Comparison of ENCODE assay signal across 28 cellular contexts in genomic region chr1:162390396-162391185, GRCh38. TPM values are rescaled to one million over a fixed set of nuclear protein-coding genes. Genes with fewer than 3 reads are reported as not detected.
DNase-seq lines count a peak whose midpoint lies in the region; ATAC-seq, FAIRE-seq and TF ChIP-seq lines count a peak whose summit lies in the region.
"Had no signal": no experiment of that assay in that cellular context is flagged by ENCODE, and none has a peak within 500 bp of the region (broad histone marks: within the 10 kb centered on the region; RNA-seq: fewer than 3 reads in every experiment).

No MANE protein-coding gene starts in this region.

- no peak for ATAC-seq in GM21717 (IDR thresholded peaks at IDR 0.05; ENCODE audit: unreplicated experiment)

- peaks cover 63% of the 10 kb centered on the region for H3K4me1 ChIP-seq in A673 (ENCODE audit: insufficient read depth, low read length, poor library complexity, severe bottlenecking)
- H3K4me1 ChIP-seq in neural progenitor cell = peaks cover 49% of the 10 kb centered on the region
- H3K4me1 ChIP-seq in colonic mucosa = no peaks in the 10 kb centered on the region
- H3K4me1 ChIP-seq: pancreas had no signal

- peaks cover 6% of the 10 kb centered on the region for H3K27me3 Mint-ChIP-seq in neural progenitor cell (ENCODE audit: insufficient read depth, low read depth)

- intact Hi-C loops in A673 (cut with micrococcal nuclease; ENCODE audit: unreplicated experiment) = loop anchor here (5.0 to 10.0 kb wide), 5 partner anchors 223 to 1197 kb away; no protein-coding TSS in a partner anchor
- intact Hi-C loops in colonic mucosa (cut with DNase I) = loop anchor here (5.0 kb wide), 2 partner anchors 38 to 333 kb away; no protein-coding TSS in a partner anchor

- BruUV-seq in A673 (replicated peaks; lab: Mats Ljungman, UMichigan) = no TSS peak

- H2AFZ ChIP-seq in neural progenitor cell (replicated peaks) = no peak overlapping the region
- H2AFZ ChIP-seq: GM23338 had no signal

- no peak overlapping the region for H3K9ac ChIP-seq in neural progenitor cell
- H3K9ac ChIP-seq in colonic mucosa (ENCODE audit: low read depth in 2 of 2, low read length in 2 of 2) = no peak overlapping the region

- DNase-seq in DMS 273 (lab: John Stamatoyannopoulos, UW; ENCODE audit: unreplicated experiment) (peak; percentile 43), DMS 273 treated with DMSO at 0.1 percent for 48 hours (lab: John Stamatoyannopoulos, UW) (no peak), A673 (ENCODE audit: low spot score) (peak; percentile 77), bronchial epithelial cell (ENCODE audit: low read depth) (no peak), neural progenitor cell (ENCODE audit: low spot score) (no peak), colonic mucosa (no peak), NCI-H226 (no peak)
- DNase-seq: activated CD4-positive, alpha-beta memory T cell treated with anti-CD3 and anti-CD28 coated beads for 36 hours; activated CD4-positive, CD25-positive, alpha-beta regulatory T cell; activated effector memory CD4-positive, alpha-beta T cell treated with Interleukin-2 at 50 U/mL for 16 hours; activated naive CD8-positive, alpha-beta T cell treated with anti-CD3 and anti-CD28 coated beads for 36 hours; CD4-positive, alpha-beta memory T cell; dorsolateral prefrontal cortex; GF-D8; MM.1S; NCI-H1694 treated with DMSO at 0.1 percent for 48 hours; NCI-H345; pancreas; SHP77 treated with DMSO at 0.1 percent for 48 hours; stimulated activated CD4-positive, alpha-beta T cell treated with anti-CD3 and anti-CD28 coated beads, Interleukin-12 subunit alpha, Interleukin-12 subunit beta, amount 100 ng/mL, for 4 hours; stimulated activated CD4-positive, alpha-beta T cell treated with anti-CD3 and anti-CD28 coated beads, Interleukin-4, amount 100 ng/mL, for 24 hours; stimulated activated naive CD4-positive, alpha-beta T cell had no signal

- TF ChIP-seq CTCF in A673 (conservative IDR thresholded peaks at IDR 0.05; ENCODE audit: low read depth, low read length) (no peak), bronchial epithelial cell (IDR thresholded peaks at IDR 0.05; ENCODE audit: insufficient read depth, low read length, severe bottlenecking) (no peak), neural progenitor cell (IDR thresholded peaks at IDR 0.05) (no peak), colonic mucosa (IDR thresholded peaks at IDR 0.05) (no peak)

- H3K4me3 ChIP-seq in A673 (ENCODE audit: low read depth, low read length, poor library complexity, severe bottlenecking) (no peak overlapping the region), bronchial epithelial cell (ENCODE audit: low read depth, low read length) (no peak overlapping the region), neural progenitor cell (no peak overlapping the region), colonic mucosa (no peak overlapping the region)
- H3K4me3 ChIP-seq: dorsolateral prefrontal cortex, GM23338, pancreas, thoracic aorta had no signal

- POLR2A ChIA-PET in A673 (lab: Charles Lee; ENCODE audit: low non-redundant PET) = interaction anchor here (1.0 kb wide), 1 partner anchor 95 kb away, joined by 5 read pairs; no protein-coding TSS in a partner anchor

- no peak overlapping the region for H3K4me2 ChIP-seq in neural progenitor cell
- H3K4me2 ChIP-seq: GM23338 had no signal

- peaks cover 56% of the 10 kb centered on the region for H3F3A ChIP-seq in neural progenitor cell (ENCODE audit: low read depth)

- H4K20me1 ChIP-seq in neural progenitor cell (ENCODE audit: low read depth) = no peaks in the 10 kb centered on the region

- CTCF ChIA-PET in A673 (lab: Charles Lee) = interaction anchor here (1.7 to 2.8 kb wide), 3 partner anchors 33 to 334 kb away, joined by 9 to 17 read pairs (median 12); no protein-coding TSS in a partner anchor

- peak overlapping the region; percentile 93 for H3K27ac Mint-ChIP-seq in neural progenitor cell
- H3K27ac Mint-ChIP-seq: activated CD4-positive, alpha-beta memory T cell treated with anti-CD3 and anti-CD28 coated beads for 36 hours; activated naive CD8-positive, alpha-beta T cell treated with anti-CD3 and anti-CD28 coated beads for 36 hours; CD4-positive, alpha-beta memory T cell; GM23338 had no signal

- no peaks in the 10 kb centered on the region for H3K9me3 ChIP-seq in A673 (ENCODE audit: low read depth, low read length, poor library complexity, severe bottlenecking)
- H3K9me3 ChIP-seq in neural progenitor cell (ENCODE audit: low read depth) = no peaks in the 10 kb centered on the region
- H3K9me3 ChIP-seq in colonic mucosa = no peaks in the 10 kb centered on the region
- H3K9me3 ChIP-seq: pancreas, thoracic aorta had no signal

- H3K9me3 Mint-ChIP-seq in neural progenitor cell = no peaks in the 10 kb centered on the region
- H3K9me3 Mint-ChIP-seq: activated CD4-positive, alpha-beta memory T cell treated with anti-CD3 and anti-CD28 coated beads for 36 hours; activated naive CD8-positive, alpha-beta T cell treated with anti-CD3 and anti-CD28 coated beads for 36 hours; CD4-positive, alpha-beta memory T cell; GM23338 had no signal

- H3K27ac ChIP-seq in A673 (ENCODE audit: low read depth, low read length, poor library complexity, severe bottlenecking) (peak overlapping the region; percentile 99), neural progenitor cell (no peak overlapping the region), colonic mucosa (no peak overlapping the region)
- H3K27ac ChIP-seq: 22Rv1, dorsolateral prefrontal cortex, epithelial cell of prostate, pancreas, thoracic aorta had no signal

- peak overlapping the region; percentile 3 for H3K4me3 Mint-ChIP-seq in neural progenitor cell
- H3K4me3 Mint-ChIP-seq: activated CD4-positive, alpha-beta memory T cell treated with anti-CD3 and anti-CD28 coated beads for 36 hours; activated naive CD8-positive, alpha-beta T cell treated with anti-CD3 and anti-CD28 coated beads for 36 hours; CD4-positive, alpha-beta memory T cell; GM23338 had no signal

- H3K27me3 ChIP-seq in A673 (replicated peaks; ENCODE audit: insufficient read depth, low read depth, low read length, poor library complexity) (no peaks in the 10 kb centered on the region), bronchial epithelial cell (ENCODE audit: control insufficient read depth, insufficient read depth, low read length) (peaks cover under 1% of the 10 kb centered on the region), neural progenitor cell (no peaks in the 10 kb centered on the region), colonic mucosa (no peaks in the 10 kb centered on the region)
- H3K27me3 ChIP-seq: pancreas had no signal

- H3K79me2 ChIP-seq in neural progenitor cell (ENCODE audit: low read depth) = no peaks in the 10 kb centered on the region

- H3K4me1 Mint-ChIP-seq in neural progenitor cell = peaks cover 63% of the 10 kb centered on the region
- H3K4me1 Mint-ChIP-seq: activated naive CD8-positive, alpha-beta T cell treated with anti-CD3 and anti-CD28 coated beads for 36 hours had no signal

- no peaks in the 10 kb centered on the region for H3K36me3 Mint-ChIP-seq in neural progenitor cell
- H3K36me3 Mint-ChIP-seq: activated CD4-positive, alpha-beta memory T cell treated with anti-CD3 and anti-CD28 coated beads for 36 hours; activated naive CD8-positive, alpha-beta T cell treated with anti-CD3 and anti-CD28 coated beads for 36 hours; CD4-positive, alpha-beta memory T cell had no signal

- peak; percentile 77 for FAIRE-seq in bronchial epithelial cell (lab: Jason Lieb, UNC)
- FAIRE-seq: pancreas had no signal

- H3K36me3 ChIP-seq in A673 (ENCODE audit: insufficient read depth, low read length, poor library complexity, severe bottlenecking) (no peaks in the 10 kb centered on the region), bronchial epithelial cell (ENCODE audit: control insufficient read depth, insufficient read depth, low read length) (no peaks in the 10 kb centered on the region), neural progenitor cell (no peaks in the 10 kb centered on the region), colonic mucosa (no peaks in the 10 kb centered on the region)
- H3K36me3 ChIP-seq: pancreas, thoracic aorta had no signal

RNA-seq across cellular contexts. Expression of gene C1orf226, which starts 9.1 kb away (rescaled TPM):
- total RNA-seq in A673 (2021) (27.9 and 34.3 TPM in 2 replicates), bronchial epithelial cell (0.26 TPM in 2 replicates), neural progenitor cell (ENCODE audit: low replicate concordance) (3.9 and 11.3 TPM in 2 replicates), colonic mucosa (10 to 100 TPM; 26.9 to 54.0 TPM)
- total RNA-seq: CD4-positive, alpha-beta memory T cell had no signal

RNA-seq across cellular contexts. Expression of gene SPATA46, which starts 13.9 kb away (rescaled TPM):
- not detected in 2 replicates for total RNA-seq in A673 (2021)
- total RNA-seq in bronchial epithelial cell = not detected in 2 replicates
- total RNA-seq in neural progenitor cell (ENCODE audit: low replicate concordance) = not detected in 2 replicates
- not detected for total RNA-seq in colonic mucosa
- total RNA-seq: activated CD4-positive, alpha-beta memory T cell treated with anti-CD3 and anti-CD28 coated beads for 36 hours; activated naive CD8-positive, alpha-beta T cell treated with anti-CD3 and anti-CD28 coated beads for 36 hours; CD4-positive, alpha-beta memory T cell; dorsolateral prefrontal cortex; GM23338; myocyte; pancreas; thoracic aorta had no signal

RNA-seq across cellular contexts. Expression of gene SH2D1B, which starts 21.3 kb away (rescaled TPM):
- total RNA-seq in A673 (2021) (0.11 and 0.34 TPM in 2 replicates), bronchial epithelial cell (0.13 TPM in 1 of 2 replicates, not detected in the other), neural progenitor cell (ENCODE audit: low replicate concordance) (not detected in 2 replicates), colonic mucosa (under 1 TPM; 0.27 to 0.69 TPM)
- total RNA-seq: activated CD4-positive, alpha-beta memory T cell treated with anti-CD3 and anti-CD28 coated beads for 36 hours; activated naive CD8-positive, alpha-beta T cell treated with anti-CD3 and anti-CD28 coated beads for 36 hours; CD4-positive, alpha-beta memory T cell; GM23338; myocyte had no signal

Comparison
In these comparisons a context has a peak if more than half of its experiments do, and no peak if none do; other contexts are left out.
1. DNase-seq: peak in DMS 273 (single experiment) and A673 (single experiment); none in DMS 273 treated with DMSO at 0.1 percent for 48 hours (single experiment), bronchial epithelial cell (single experiment), neural progenitor cell (single experiment), colonic mucosa (single experiment) and NCI-H226 (single experiment).